In genomic region chr20:63980806-63981728, GRCh38 we compare ENCODE assay signal across 8 cellular contexts. TPM values are rescaled to one million over a fixed set of nuclear protein-coding genes. Genes with fewer than 3 reads are reported as not detected.
DNase-seq lines count a peak whose midpoint lies in the region; ATAC-seq, FAIRE-seq and TF ChIP-seq lines count a peak whose summit lies in the region.

Gene PRPF6 (plus strand): TSS chr20:63981132. CDS start chr20:63981246, 114 bp downstream.

- H3K4ac ChIP-seq in H1 (replicated peaks; ENCODE audit: insufficient read length, low read depth, low read length): peak within 1 kb of the TSS; percentile 96
- H3K4ac ChIP-seq in mesenchymal stem cell (ENCODE audit: low read depth in 1 of 2, low read length in 2 of 2): peak within 1 kb of the TSS; percentile 21 to 86

- H3K27ac ChIP-seq in H1 (ENCODE audit: low read depth, low read length) (peak within 1 kb of the TSS; percentile 88), mesenchymal stem cell (ENCODE audit: low read length, poor library complexity, severe bottlenecking) (peak within 1 kb of the TSS; percentile 36)

- 3% methylated on average over 37 of the region's 75 CpGs; no CpG with 5 or more reads in 1 of the 2 experiments for WGBS in H1 (ENCODE audit: extremely low coverage in 1 of 2, insufficient coverage in 1 of 2, insufficient read length in 1 of 2, insufficient replicate concordance in 2 of 2, low coverage in 1 of 2, low lambda C conversion rate in 2 of 2, missing lambda C conversion rate in 1 of 2), 2 experiments
- WGBS in mesenchymal stem cell: 2% methylated on average over 65 of the region's 75 CpGs

- H3K23me2 ChIP-seq in H1 (ENCODE audit: low read depth, low read length): peaks cover 14% of the 10 kb centered on the region

- peak within 1 kb of the TSS; percentile 62 to 95 for H3K4me2 ChIP-seq in H1 (ENCODE audit: insufficient read depth in 1 of 2, low read depth in 2 of 2, low read length in 2 of 2)
- H3K4me2 ChIP-seq in mesenchymal stem cell (ENCODE audit: low read length, poor library complexity, severe bottlenecking): peak within 1 kb of the TSS; percentile 95

- CTCF ChIA-PET in H1 (lab: Charles Lee; ENCODE audit: partially characterized antibody): interaction anchor here (0.6 to 2.0 kb wide), 41 partner anchors 10 to 458 kb away, joined by 3 to 17 read pairs (median 4); partner anchors contain the start of genes C20orf204, LKAAEAR1, TCEA2 and TPD52L2

- H2AFZ ChIP-seq in H1 (ENCODE audit: low read length): peak within 1 kb of the TSS; percentile 80
- H2AFZ ChIP-seq in mesenchymal stem cell (ENCODE audit: low read depth, low read length): peak within 1 kb of the TSS; percentile 88

- TF ChIP-seq EP300 in H1 (IDR thresholded peaks at IDR 0.05; ENCODE audit: borderline replicate concordance in 1 of 2, low read depth in 2 of 2, low read length in 2 of 2): peak in 1 of 2 experiments; percentile 36; a peak in 1 of 3 replicates

- H3K18ac ChIP-seq in H1 (ENCODE audit: extremely low read depth, low read length): peak within 1 kb of the TSS; percentile 62; the same call in 1 of the 2 replicates
- peak within 1 kb of the TSS; percentile 41 to 77 for H3K18ac ChIP-seq in mesenchymal stem cell (ENCODE audit: low read depth in 1 of 2, low read length in 2 of 2)

- H2BK120ac ChIP-seq in H1 (replicated peaks; ENCODE audit: low read depth, low read length) (peak within 1 kb of the TSS; percentile 72), mesenchymal stem cell (ENCODE audit: low read depth, low read length) (peak within 1 kb of the TSS; percentile 62)

- TF ChIP-seq POLR2A in H1 (IDR thresholded peaks at IDR 0.05; ENCODE audit: control extremely low read depth in 1 of 2, low read depth in 2 of 2, low read length in 2 of 2): peak in 1 of 2 experiments; percentile 87; a peak in 2 of 3 replicates

- H3K9ac ChIP-seq in H1 (replicated peaks in 1 of 4; ENCODE audit: extremely low read depth in 1 of 4, low read depth in 3 of 4, low read length in 3 of 4) (peak within 1 kb of the TSS; percentile 66 to 87 (median 79)), mesenchymal stem cell (ENCODE audit: low read length) (peak within 1 kb of the TSS; percentile 92)

- peaks cover 2 to 12% of the 10 kb centered on the region in 2 experiments for H4K20me1 ChIP-seq in H1 (replicated peaks in 1 of 2; ENCODE audit: control insufficient read depth in 1 of 2, insufficient read depth in 2 of 2, low read length in 2 of 2)

- H3K79me1 ChIP-seq in H1 (ENCODE audit: low read depth, low read length) (peaks cover 4% of the 10 kb centered on the region; the same call in 1 of the 2 replicates), mesenchymal stem cell (replicated peaks; ENCODE audit: low read length, poor library complexity, severe bottlenecking) (peaks cover 16% of the 10 kb centered on the region)

- H4K5ac ChIP-seq in H1 (ENCODE audit: insufficient read length, low read depth, low read length): peak within 1 kb of the TSS; percentile 95

- peak within 1 kb of the TSS; percentile 68 to 89 (median 83) for H3K4me3 ChIP-seq in H1 (ENCODE audit: extremely low read depth in 1 of 4, insufficient read depth in 2 of 4, low read depth in 3 of 4, low read length in 4 of 4)
- H3K4me3 ChIP-seq in mesenchymal stem cell (ENCODE audit: insufficient read depth in 1 of 2, low read depth in 1 of 2, low read length in 2 of 2): peak within 1 kb of the TSS; percentile 77 to 98

- H3K27me3 ChIP-seq in H1 (replicated peaks in 1 of 4; ENCODE audit: control insufficient read depth in 3 of 4, extremely low read depth in 1 of 4, insufficient read depth in 3 of 4, low read length in 3 of 4) (peaks cover 0 to 9% (median 2%) of the 10 kb centered on the region in 4 experiments; a peak in 3 of 7 replicates), mesenchymal stem cell (ENCODE audit: control insufficient read depth in 1 of 2, insufficient read depth in 1 of 2, low read length in 2 of 2) (no peaks in the 10 kb centered on the region)

- peak within 1 kb of the TSS; percentile 9 for H3K56ac ChIP-seq in H1 (replicated peaks; ENCODE audit: insufficient read length, low read depth, low read length)

- H3K4me1 ChIP-seq in H1 (replicated peaks in 1 of 4; ENCODE audit: control insufficient read depth in 3 of 4, insufficient read depth in 4 of 4, low read length in 3 of 4) (peaks cover 4 to 24% (median 12%) of the 10 kb centered on the region in 4 experiments; a peak in 6 of 7 replicates), mesenchymal stem cell (ENCODE audit: control insufficient read depth, insufficient read depth, low read depth, low read length) (peaks cover 47% of the 10 kb centered on the region)

- H2BK12ac ChIP-seq in H1 (ENCODE audit: low read depth, low read length) (peak within 1 kb of the TSS; percentile 52; the same call in 1 of the 2 replicates), mesenchymal stem cell (ENCODE audit: low read length in 2 of 2) (peak within 1 kb of the TSS in 1 of 2 experiments; percentile 94)

- H3K9me3 ChIP-seq in H1 (ENCODE audit: insufficient read depth in 2 of 2, low read depth in 1 of 2, low read length in 1 of 2) (no peaks in the 10 kb centered on the region), mesenchymal stem cell (ENCODE audit: control insufficient read depth, low read length) (no peaks in the 10 kb centered on the region)

- peak within 1 kb of the TSS; percentile 70; the same call in 1 of the 2 replicates for H2AK5ac ChIP-seq in H1 (ENCODE audit: low read depth, low read length)
- H2AK5ac ChIP-seq in mesenchymal stem cell (ENCODE audit: low read length, severe bottlenecking): no peak within 1 kb of the TSS

- POLR2A ChIA-PET in H1 (lab: Charles Lee; ENCODE audit: partially characterized antibody): interaction anchor here (0.7 to 1.9 kb wide), 13 partner anchors 10 to 243 kb away, joined by 3 to 13 read pairs (median 4); partner anchors contain the start of genes TPD52L2 and UCKL1

- peak within 1 kb of the TSS; percentile 94 for H2BK5ac ChIP-seq in H1 (ENCODE audit: low read depth, low read length)
- H2BK5ac ChIP-seq in mesenchymal stem cell (ENCODE audit: low read depth, low read length, poor library complexity, severe bottlenecking): no peak within 1 kb of the TSS

- ATAC-seq in GM19467 (IDR thresholded peaks at IDR 0.05; ENCODE audit: unreplicated experiment): peak; percentile 54

- peaks cover 0 to 20% of the 10 kb centered on the region in 2 experiments; a peak in 3 of 4 replicates for H3K79me2 ChIP-seq in H1 (ENCODE audit: control insufficient read depth in 1 of 2, insufficient read depth in 2 of 2, low read length in 2 of 2)

- H3K23ac ChIP-seq in H1 (ENCODE audit: insufficient read length) (no peak within 1 kb of the TSS), mesenchymal stem cell (ENCODE audit: low read length in 2 of 2) (no peak within 1 kb of the TSS)

- H3K36me3 ChIP-seq in H1 (ENCODE audit: control insufficient read depth in 2 of 4, insufficient read depth in 4 of 4, low read length in 3 of 4) (peaks cover 5 to 21% (median 16%) of the 10 kb centered on the region in 4 experiments; a peak in 7 of 8 replicates), mesenchymal stem cell (ENCODE audit: control insufficient read depth in 1 of 2, insufficient read depth in 2 of 2, low read depth in 1 of 2, low read length in 2 of 2) (peaks cover 22 to 31% of the 10 kb centered on the region in 2 experiments)

- peak within 1 kb of the TSS; percentile 34; the same call in 1 of the 2 replicates for H2BK15ac ChIP-seq in H1 (ENCODE audit: low read length)
- H2BK15ac ChIP-seq in mesenchymal stem cell (ENCODE audit: low read depth, poor library complexity, severe bottlenecking): no peak within 1 kb of the TSS

- H4K8ac ChIP-seq in H1 (ENCODE audit: extremely low read depth, insufficient read depth, low read length): peak within 1 kb of the TSS; percentile 99
- peak within 1 kb of the TSS; percentile 96 for H4K8ac ChIP-seq in mesenchymal stem cell (ENCODE audit: low read length)

- peak within 1 kb of the TSS; percentile 3; the same call in 1 of the 2 replicates for H2BK20ac ChIP-seq in H1 (ENCODE audit: low read length)

- no peak within 1 kb of the TSS for H3K14ac ChIP-seq in H1 (ENCODE audit: insufficient read length)
- H3K14ac ChIP-seq in mesenchymal stem cell (ENCODE audit: low read length in 2 of 2): peak within 1 kb of the TSS in 1 of 2 experiments; percentile 76

- peak; percentile 35 to 47; a peak in 3 of 4 replicates for TF ChIP-seq RAD21 in H1 (IDR thresholded peaks at IDR 0.05 in 1 of 2, conservative IDR thresholded peaks at IDR 0.05 in 1 of 2; ENCODE audit: low read depth in 2 of 2, low read length in 2 of 2)

- no peak for FAIRE-seq in H1 (lab: Jason Lieb, UNC)

- peak; percentile 97 to 100 (median 98) for TF ChIP-seq CTCF in H1 (IDR thresholded peaks at IDR 0.05; ENCODE audit: control extremely low read depth in 1 of 3, insufficient read depth in 1 of 3, low read depth in 1 of 3, low read length in 3 of 3)

- peak; percentile 99 for DNase-seq in COLO668 (lab: John Stamatoyannopoulos, UW; ENCODE audit: unreplicated experiment)
- peak; percentile 89 for DNase-seq in HT1080 (ENCODE audit: low read depth)
- DNase-seq in NOMO-1 (lab: John Stamatoyannopoulos, UW; ENCODE audit: unreplicated experiment in 2 of 2): peak; percentile 97 to 98
- DNase-seq in activated CD8-positive, alpha-beta memory T cell treated with anti-CD3 and anti-CD28 coated beads for 4 hours (ENCODE audit: low read depth in 2 of 2): peak; percentile 89 to 91
- peak; percentile 94 to 95 for DNase-seq in H1 (ENCODE audit: low read depth in 1 of 2, low spot score in 2 of 2)
- peak; percentile 94 for DNase-seq in mesenchymal stem cell
- DNase-seq in stimulated activated CD8-positive, alpha-beta memory T cell treated with anti-CD3 and anti-CD28 coated beads, Interleukin-12 subunit alpha, Interleukin-12 subunit beta, amount 100 ng/mL, for 4 hours (ENCODE audit: low read depth): peak; percentile 88

- peak within 1 kb of the TSS; percentile 99 for H4K91ac ChIP-seq in H1 (replicated peaks; ENCODE audit: insufficient read length, low read length)
- peak within 1 kb of the TSS; percentile 96 for H4K91ac ChIP-seq in mesenchymal stem cell (ENCODE audit: low read length)

TF ChIP-seq in H1, 55 proteins besides CTCF, POLR2A, EP300 and RAD21 (continues in another document):
- no peak for TF ChIP-seq BACH1 (IDR thresholded peaks at IDR 0.05; ENCODE audit: low read length)
- TF ChIP-seq SP2 (IDR thresholded peaks at IDR 0.05; ENCODE audit: low read length): no peak

RNA-seq across cellular contexts. Expression of gene PRPF6, which starts in this region (rescaled TPM):
- 60.8 and 66.3 TPM in 2 replicates for total RNA-seq in HT1080 (2014; rRNA removed; shearing (Covaris generic))
- 49.3 and 50.3 TPM in 2 replicates for polyA plus RNA-seq in HT1080 (2015; cell fraction: cytosol; rRNA removed)
- 82.2 and 90.5 TPM in 2 replicates for polyA plus RNA-seq in HT1080 (2015; cell fraction: nucleus; rRNA removed)
- total RNA-seq in H1 (2021; fragmentation: NEBNext Ultra II Directional; extraction: Animal tissue kit (Norgen Biotek cat#: 25700)): 76.9 and 80.7 TPM in 2 replicates
- polyA plus RNA-seq in H1 (2011; rRNA removed): 27.9 and 42.8 TPM in 2 replicates
- 58.0 TPM for polyA plus RNA-seq in H1 (2011; cell fraction: cytosol; rRNA removed)
- 66.9 TPM for polyA plus RNA-seq in H1 (2011; cell fraction: nucleus; rRNA removed)
- polyA plus RNA-seq in H1 (2012, experiment 1 of 2): 70.7 to 88.3 TPM (median 83.6 TPM) in 4 replicates
- polyA plus RNA-seq in H1 (2012, experiment 2 of 2): 54.3 TPM
- polyA plus RNA-seq in H1 (2013, experiment 1 of 2): 41.9 TPM
- polyA plus RNA-seq in H1 (2013, experiment 2 of 2): 38.8 TPM
- 44.2 and 52.8 TPM in 2 replicates for polyA minus RNA-seq in H1 (2011; rRNA and poly(A)+ RNA removed)
- polyA minus RNA-seq in H1 (2011; cell fraction: cytosol; rRNA and poly(A)+ RNA removed): 36.3 TPM
- 23.1 TPM for polyA minus RNA-seq in H1 (2011; cell fraction: nucleus; rRNA and poly(A)+ RNA removed)
- 31.5 TPM for polyA plus RNA-seq in mesenchymal stem cell (2013, experiment 1 of 2)
- polyA plus RNA-seq in mesenchymal stem cell (2013, experiment 2 of 2): 30.9 TPM

Comparison
In these comparisons a context has a peak if more than half of its experiments do, and no peak if none do; other contexts are left out.
1. Peak in every context shown above with its lines: DNase-seq, ATAC-seq, H3K4me3 ChIP-seq and H3K27ac ChIP-seq.